21 cellular contexts compared by ENCODE assay signal in genomic region chr13:37648604-37649003, GRCh38. TPM values are rescaled to one million over a fixed set of nuclear protein-coding genes. Genes with fewer than 3 reads are reported as not detected.
DNase-seq lines count a peak whose midpoint lies in the region; ATAC-seq and TF ChIP-seq lines count a peak whose summit lies in the region.
"Had no signal": no experiment of that assay in that cellular context is flagged by ENCODE, and none has a peak within 500 bp of the region (broad histone marks: within the 10 kb centered on the region; RNA-seq: fewer than 3 reads in every experiment).

No MANE protein-coding gene starts in this region.

- H2AFZ ChIP-seq in OCI-LY7 (ENCODE audit: low read length) (no peak overlapping the region), neural progenitor cell (replicated peaks) (no peak overlapping the region)

- in situ Hi-C loops in astrocyte of the spinal cord (cut with HindIII; ENCODE audit: low sequenced_read_pairs) = no loop called here

- TF ChIP-seq CTCF in astrocyte of the spinal cord (IDR thresholded peaks at IDR 0.05; ENCODE audit: low read depth, low read length) = no peak
- TF ChIP-seq CTCF in foreskin keratinocyte (conservative IDR thresholded peaks at IDR 0.05) = no peak
- no peak for TF ChIP-seq CTCF in OCI-LY7 (conservative IDR thresholded peaks at IDR 0.05; ENCODE audit: low read length)
- no peak for TF ChIP-seq CTCF in neural progenitor cell (IDR thresholded peaks at IDR 0.05)

- H3K27ac Mint-ChIP-seq in neural progenitor cell = no peak overlapping the region
- H3K27ac Mint-ChIP-seq: brain, naive B cell, type B pancreatic cell had no signal

- H4K20me1 ChIP-seq in OCI-LY7 (ENCODE audit: insufficient read depth, low read length) = no peaks in the 10 kb centered on the region
- H4K20me1 ChIP-seq in neural progenitor cell (ENCODE audit: low read depth) = no peaks in the 10 kb centered on the region

- H3K27ac ChIP-seq in foreskin keratinocyte (no peak overlapping the region), OCI-LY7 (ENCODE audit: low read depth, low read length, poor library complexity, severe bottlenecking) (no peak overlapping the region), neural progenitor cell (no peak overlapping the region)
- H3K27ac ChIP-seq: psoas muscle, SK-N-MC had no signal

- H3K9ac ChIP-seq in neural progenitor cell = no peak overlapping the region

- peaks cover 36% of the 10 kb centered on the region for H3K4me1 Mint-ChIP-seq in neural progenitor cell
- H3K4me1 Mint-ChIP-seq: naive B cell had no signal

- no peaks in the 10 kb centered on the region for H3K79me2 ChIP-seq in OCI-LY7 (ENCODE audit: insufficient read depth, low read depth, low read length)
- H3K79me2 ChIP-seq in neural progenitor cell (ENCODE audit: low read depth) = no peaks in the 10 kb centered on the region

- H3K4me1 ChIP-seq in foreskin keratinocyte (no peaks in the 10 kb centered on the region), OCI-LY7 (ENCODE audit: insufficient read depth, low read length, poor library complexity, severe bottlenecking) (no peaks in the 10 kb centered on the region), neural progenitor cell (peaks cover 32% of the 10 kb centered on the region)
- H3K4me1 ChIP-seq: HAP-1, psoas muscle had no signal

- POLR2A ChIA-PET in OCI-LY7 (lab: Charles Lee) = interaction anchor here (0.7 to 1.3 kb wide), 4 partner anchors 8 to 1660 kb away, joined by 3 to 10 read pairs (median 4); no protein-coding TSS in a partner anchor

- BruUV-seq in OCI-LY7 (replicated peaks; lab: Mats Ljungman, UMichigan) = no TSS peak

- DNase-seq in A172 (ENCODE audit: low spot score) = peak; percentile 49
- DNase-seq in HCEC 1CT = peak; percentile 80
- DNase-seq in astrocyte of the spinal cord (ENCODE audit: low read depth, low spot score) = peak; percentile 56
- peak in 1 of 2 donors; percentile 20 for DNase-seq in foreskin keratinocyte
- DNase-seq in OCI-LY7 (ENCODE audit: low spot score) = no peak
- DNase-seq in NCI-H2081 (lab: John Stamatoyannopoulos, UW) = no peak
- no peak for DNase-seq in neural progenitor cell (ENCODE audit: low spot score)
- no peak for DNase-seq in occipital lobe (lab: John Stamatoyannopoulos, UW)
- DNase-seq: activated CD4-positive, alpha-beta T cell treated with anti-CD3 and anti-CD28 coated beads for 48 hours; activated naive CD4-positive, alpha-beta T cell; MM.1S; naive B cell; NCI-H187; NCI-H524; psoas muscle; stimulated activated naive CD4-positive, alpha-beta T cell treated with Interleukin-2 at 50 U/mL for 16 hours had no signal

- CTCF ChIA-PET in OCI-LY7 (lab: Charles Lee; ENCODE audit: unreplicated experiment) = no interaction called here

- H3K27me3 Mint-ChIP-seq in neural progenitor cell (ENCODE audit: insufficient read depth, low read depth) = no peaks in the 10 kb centered on the region
- H3K27me3 Mint-ChIP-seq: brain, naive B cell, type B pancreatic cell had no signal

- no peaks in the 10 kb centered on the region for H3K36me3 ChIP-seq in OCI-LY7 (ENCODE audit: insufficient read depth, low read length)
- no peaks in the 10 kb centered on the region for H3K36me3 ChIP-seq in neural progenitor cell
- H3K36me3 ChIP-seq: HAP-1 had no signal

- no peaks in the 10 kb centered on the region for H3K27me3 ChIP-seq in foreskin keratinocyte
- no peaks in the 10 kb centered on the region for H3K27me3 ChIP-seq in neural progenitor cell

- no peaks in the 10 kb centered on the region for H3K9me3 Mint-ChIP-seq in neural progenitor cell
- H3K9me3 Mint-ChIP-seq: type B pancreatic cell had no signal

- H3K9me2 ChIP-seq in OCI-LY7 (ENCODE audit: insufficient read depth, low read length) = no peaks in the 10 kb centered on the region

- H3K36me3 Mint-ChIP-seq in neural progenitor cell = peaks cover 24% of the 10 kb centered on the region
- H3K36me3 Mint-ChIP-seq: naive B cell, type B pancreatic cell had no signal

- H3K4me3 ChIP-seq in astrocyte of the spinal cord (ENCODE audit: low read depth, low read length) = no peak overlapping the region
- H3K4me3 ChIP-seq in OCI-LY7 (ENCODE audit: low read depth, low read length, poor library complexity, severe bottlenecking) = no peak overlapping the region
- H3K4me3 ChIP-seq in neural progenitor cell = no peak overlapping the region
- H3K4me3 ChIP-seq: GM12878, HAP-1, psoas muscle, SK-N-MC had no signal

- no peak overlapping the region for H3K4me3 Mint-ChIP-seq in neural progenitor cell
- H3K4me3 Mint-ChIP-seq: brain, naive B cell, type B pancreatic cell had no signal

- H3K4me2 ChIP-seq in OCI-LY7 (ENCODE audit: low read length) = no peak overlapping the region
- no peak overlapping the region for H3K4me2 ChIP-seq in neural progenitor cell

- ATAC-seq in foreskin keratinocyte = peak; percentile 42
- ATAC-seq: GM12878, psoas muscle had no signal

- intact Hi-C loops in OCI-LY7 (cut with micrococcal nuclease; ENCODE audit: unreplicated experiment) = no loop called here

- H3F3A ChIP-seq in neural progenitor cell (ENCODE audit: low read depth) = peaks cover 24% of the 10 kb centered on the region

- H3K9me3 ChIP-seq in OCI-LY7 (ENCODE audit: low read length) (no peaks in the 10 kb centered on the region), neural progenitor cell (ENCODE audit: low read depth) (no peaks in the 10 kb centered on the region)
- H3K9me3 ChIP-seq: HAP-1, psoas muscle had no signal

RNA-seq across cellular contexts. Expression of gene POSTN, which starts 50.0 kb away (rescaled TPM):
- total RNA-seq in A172 (2014; rRNA removed; shearing (Covaris generic)) = 2.4 and 3.0 TPM in 2 replicates
- 1.8 and 12.7 TPM in 2 replicates for total RNA-seq in foreskin keratinocyte
- polyA plus RNA-seq in foreskin keratinocyte = 1.0 and 8.3 TPM in 2 replicates
- total RNA-seq in OCI-LY7 (2014; rRNA removed; shearing (Covaris generic)) = not detected in 2 replicates
- not detected in 2 replicates for total RNA-seq in OCI-LY7 (2022)
- not detected in 2 replicates for total RNA-seq in neural progenitor cell (ENCODE audit: low replicate concordance)
- 3.4 TPM for total RNA-seq in occipital lobe

Comparison
In these comparisons a context has a peak if more than half of its experiments do, and no peak if none do; other contexts are left out.
1. DNase-seq: peak in A172 (single experiment), HCEC 1CT (single experiment) and astrocyte of the spinal cord (single experiment); none in OCI-LY7 (single experiment), NCI-H2081 (0 of 2), neural progenitor cell (single experiment) and occipital lobe (single experiment).